In the genomic region with DNA sequence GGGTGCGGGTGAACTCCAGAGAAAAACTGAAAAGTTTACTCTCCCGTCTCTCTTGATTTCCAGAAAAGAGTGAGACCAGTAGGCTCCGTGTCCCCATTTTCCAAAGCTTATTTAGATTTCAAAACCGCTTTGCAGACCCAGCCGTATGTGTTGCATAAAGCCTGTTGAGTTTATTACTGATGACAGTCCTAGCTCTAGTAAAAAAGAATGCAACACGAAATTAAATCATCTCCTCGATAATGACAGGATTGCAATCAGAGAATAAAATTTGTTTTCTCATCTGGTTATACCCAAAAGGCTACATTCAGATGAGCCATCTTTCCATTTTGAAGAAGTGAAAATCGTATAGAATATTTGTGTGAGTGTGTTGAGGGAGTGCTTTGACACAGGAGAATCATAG, we compare ENCODE assay signal across 3 cellular contexts.
TF ChIP-seq lines count a peak whose summit lies in the region.

No MANE protein-coding gene starts in this region.

TF ChIP-seq in SK-N-SH, 30 proteins besides CTCF, POLR2A, EP300 and RAD21 (continued from another document):
- TF ChIP-seq, protein P1, sequence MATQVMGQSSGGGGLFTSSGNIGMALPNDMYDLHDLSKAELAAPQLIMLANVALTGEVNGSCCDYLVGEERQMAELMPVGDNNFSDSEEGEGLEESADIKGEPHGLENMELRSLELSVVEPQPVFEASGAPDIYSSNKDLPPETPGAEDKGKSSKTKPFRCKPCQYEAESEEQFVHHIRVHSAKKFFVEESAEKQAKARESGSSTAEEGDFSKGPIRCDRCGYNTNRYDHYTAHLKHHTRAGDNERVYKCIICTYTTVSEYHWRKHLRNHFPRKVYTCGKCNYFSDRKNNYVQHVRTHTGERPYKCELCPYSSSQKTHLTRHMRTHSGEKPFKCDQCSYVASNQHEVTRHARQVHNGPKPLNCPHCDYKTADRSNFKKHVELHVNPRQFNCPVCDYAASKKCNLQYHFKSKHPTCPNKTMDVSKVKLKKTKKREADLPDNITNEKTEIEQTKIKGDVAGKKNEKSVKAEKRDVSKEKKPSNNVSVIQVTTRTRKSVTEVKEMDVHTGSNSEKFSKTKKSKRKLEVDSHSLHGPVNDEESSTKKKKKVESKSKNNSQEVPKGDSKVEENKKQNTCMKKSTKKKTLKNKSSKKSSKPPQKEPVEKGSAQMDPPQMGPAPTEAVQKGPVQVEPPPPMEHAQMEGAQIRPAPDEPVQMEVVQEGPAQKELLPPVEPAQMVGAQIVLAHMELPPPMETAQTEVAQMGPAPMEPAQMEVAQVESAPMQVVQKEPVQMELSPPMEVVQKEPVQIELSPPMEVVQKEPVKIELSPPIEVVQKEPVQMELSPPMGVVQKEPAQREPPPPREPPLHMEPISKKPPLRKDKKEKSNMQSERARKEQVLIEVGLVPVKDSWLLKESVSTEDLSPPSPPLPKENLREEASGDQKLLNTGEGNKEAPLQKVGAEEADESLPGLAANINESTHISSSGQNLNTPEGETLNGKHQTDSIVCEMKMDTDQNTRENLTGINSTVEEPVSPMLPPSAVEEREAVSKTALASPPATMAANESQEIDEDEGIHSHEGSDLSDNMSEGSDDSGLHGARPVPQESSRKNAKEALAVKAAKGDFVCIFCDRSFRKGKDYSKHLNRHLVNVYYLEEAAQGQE (IDR thresholded peaks at IDR 0.05; ENCODE audit: low read depth, low read length), result no peak
- TF ChIP-seq GATA2 (CRISPR knock-in tag; IDR thresholded peaks at IDR 0.05) (peak; percentile 70), PBX3 (IDR thresholded peaks at IDR 0.05) (no peak), RCOR1 (IDR thresholded peaks at IDR 0.05; ENCODE audit: low read length) (0 out of 2 replicates have a peak, but pooled peaks have one; percentile 50), TAF1 (IDR thresholded peaks at IDR 0.05; ENCODE audit: borderline replicate concordance, low read depth, low read length) (no peak), FOXM1 (IDR thresholded peaks at IDR 0.05; ENCODE audit: low read depth) (no peak)

TF ChIP-seq in SK-N-SH treated with all-trans-retinoic acid at 6 μM for 48 hours, 23 proteins besides CTCF, POLR2A, EP300 and RAD21:
- TF ChIP-seq, protein P2, sequence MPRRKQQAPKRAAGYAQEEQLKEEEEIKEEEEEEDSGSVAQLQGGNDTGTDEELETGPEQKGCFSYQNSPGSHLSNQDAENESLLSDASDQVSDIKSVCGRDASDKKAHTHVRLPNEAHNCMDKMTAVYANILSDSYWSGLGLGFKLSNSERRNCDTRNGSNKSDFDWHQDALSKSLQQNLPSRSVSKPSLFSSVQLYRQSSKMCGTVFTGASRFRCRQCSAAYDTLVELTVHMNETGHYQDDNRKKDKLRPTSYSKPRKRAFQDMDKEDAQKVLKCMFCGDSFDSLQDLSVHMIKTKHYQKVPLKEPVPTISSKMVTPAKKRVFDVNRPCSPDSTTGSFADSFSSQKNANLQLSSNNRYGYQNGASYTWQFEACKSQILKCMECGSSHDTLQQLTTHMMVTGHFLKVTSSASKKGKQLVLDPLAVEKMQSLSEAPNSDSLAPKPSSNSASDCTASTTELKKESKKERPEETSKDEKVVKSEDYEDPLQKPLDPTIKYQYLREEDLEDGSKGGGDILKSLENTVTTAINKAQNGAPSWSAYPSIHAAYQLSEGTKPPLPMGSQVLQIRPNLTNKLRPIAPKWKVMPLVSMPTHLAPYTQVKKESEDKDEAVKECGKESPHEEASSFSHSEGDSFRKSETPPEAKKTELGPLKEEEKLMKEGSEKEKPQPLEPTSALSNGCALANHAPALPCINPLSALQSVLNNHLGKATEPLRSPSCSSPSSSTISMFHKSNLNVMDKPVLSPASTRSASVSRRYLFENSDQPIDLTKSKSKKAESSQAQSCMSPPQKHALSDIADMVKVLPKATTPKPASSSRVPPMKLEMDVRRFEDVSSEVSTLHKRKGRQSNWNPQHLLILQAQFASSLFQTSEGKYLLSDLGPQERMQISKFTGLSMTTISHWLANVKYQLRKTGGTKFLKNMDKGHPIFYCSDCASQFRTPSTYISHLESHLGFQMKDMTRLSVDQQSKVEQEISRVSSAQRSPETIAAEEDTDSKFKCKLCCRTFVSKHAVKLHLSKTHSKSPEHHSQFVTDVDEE (CRISPR knock-in tag; IDR thresholded peaks at IDR 0.05), result no peak
- no peak for TF ChIP-seq PPARA (CRISPR knock-in tag; IDR thresholded peaks at IDR 0.05; ENCODE audit: borderline replicate concordance)
- no peak for TF ChIP-seq ZFP3 (CRISPR knock-in tag; IDR thresholded peaks at IDR 0.05)

TF ChIP-seq in H1, 55 proteins besides CTCF, POLR2A, EP300 and RAD21 (continued from another document):
- TF ChIP-seq SIN3A (conservative IDR thresholded peaks at IDR 0.05 in 1 of 2, IDR thresholded peaks at IDR 0.05 in 1 of 2; ENCODE audit: low read depth in 1 of 2, low read length in 2 of 2), result no peak
- TF ChIP-seq ASH2L (IDR thresholded peaks at IDR 0.05; ENCODE audit: low read length), result no peak
- TF ChIP-seq HDAC6 (IDR thresholded peaks at IDR 0.05; ENCODE audit: low read depth, low read length), result no peak
- TF ChIP-seq ZNF274 (IDR thresholded peaks at IDR 0.05; ENCODE audit: borderline replicate concordance, extremely low read depth, low read length), result no peak
- no peak for TF ChIP-seq PHF8 (conservative IDR thresholded peaks at IDR 0.05; ENCODE audit: low read depth, low read length)
- TF ChIP-seq TBP (IDR thresholded peaks at IDR 0.05; ENCODE audit: low read depth, low read length), result no peak
- no peak for TF ChIP-seq SUZ12 (IDR thresholded peaks at IDR 0.05; ENCODE audit: low read length)
- no peak for TF ChIP-seq YY1 (IDR thresholded peaks at IDR 0.05; ENCODE audit: low read depth, low read length)
- TF ChIP-seq HDAC2 (IDR thresholded peaks at IDR 0.05; ENCODE audit: borderline replicate concordance in 1 of 2, low read depth in 2 of 2, low read length in 2 of 2), result no peak
- no peak for TF ChIP-seq BRCA1 (IDR thresholded peaks at IDR 0.05; ENCODE audit: low read depth, low read length)
